17 cellular contexts compared by ENCODE assay signal in the genomic region with DNA sequence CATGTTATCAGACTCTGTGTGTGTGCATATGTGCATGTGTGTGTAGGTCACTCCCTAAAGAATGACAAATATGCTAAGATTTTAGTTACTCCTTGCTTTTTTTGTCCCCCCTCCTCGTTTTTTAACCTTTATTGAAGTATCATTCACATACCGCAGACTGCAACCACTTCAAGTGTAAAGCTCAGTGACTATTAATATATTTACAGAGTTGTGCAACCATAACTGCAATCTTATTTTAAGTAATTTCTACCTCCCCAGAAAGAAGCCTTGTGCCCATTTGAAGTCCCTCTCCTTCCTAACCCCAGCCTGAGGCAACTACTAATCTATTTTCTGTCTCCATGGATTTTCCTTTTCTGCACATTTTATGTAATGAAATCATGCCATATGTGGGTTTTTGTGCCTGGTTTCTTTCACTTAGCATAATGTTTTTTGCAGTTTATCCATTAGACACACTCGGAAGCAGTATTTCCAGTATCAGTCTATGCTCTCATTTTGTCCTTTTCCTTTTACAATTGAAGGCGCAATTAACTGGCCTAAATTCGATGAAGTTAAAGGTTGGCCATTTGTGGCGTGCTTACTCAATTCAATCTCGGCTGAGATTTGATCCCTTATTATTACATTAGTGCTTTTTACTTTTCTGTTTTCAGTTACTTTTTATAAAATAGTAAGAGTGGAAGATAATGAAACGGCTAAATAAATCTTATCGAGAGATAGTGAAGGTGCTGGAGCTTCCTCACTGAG.
DNase-seq lines count a peak whose midpoint lies in the region; ATAC-seq and TF ChIP-seq lines count a peak whose summit lies in the region.
"Had no signal": no experiment of that assay in that cellular context is flagged by ENCODE, and none has a peak within 500 bp of the region (broad histone marks: within the 10 kb centered on the region; RNA-seq: fewer than 3 reads in every experiment).

No MANE protein-coding gene starts in this region.

- H3K27ac ChIP-seq in upper lobe of right lung: no peak overlapping the region
- H3K27ac ChIP-seq in ovary: no peak overlapping the region

- H3K9me3 ChIP-seq in upper lobe of right lung (no peaks in the 10 kb centered on the region), ovary (no peaks in the 10 kb centered on the region)
- H3K9me3 ChIP-seq: HAP-1 had no signal

- H3K27me3 ChIP-seq in upper lobe of right lung: no peaks in the 10 kb centered on the region
- H3K27me3 ChIP-seq in ovary: no peaks in the 10 kb centered on the region

- H3K4me3 ChIP-seq in upper lobe of right lung (no peak overlapping the region), ovary (no peak overlapping the region)
- H3K4me3 ChIP-seq: GM12878, HAP-1 had no signal

- ATAC-seq in SK-N-SH treated with all-trans-retinoic acid at 6 μM for 48 hours: no peak; the same call in 2 of the 3 replicates
- no peak for ATAC-seq in upper lobe of right lung
- ATAC-seq: GM12878 had no signal

- no peaks in the 10 kb centered on the region for H3K36me3 ChIP-seq in upper lobe of right lung
- H3K36me3 ChIP-seq in ovary: no peaks in the 10 kb centered on the region
- H3K36me3 ChIP-seq: HAP-1 had no signal

- H3K4me1 ChIP-seq in upper lobe of right lung: peaks cover 7% of the 10 kb centered on the region
- no peaks in the 10 kb centered on the region for H3K4me1 ChIP-seq in ovary (ENCODE audit: insufficient read depth)
- H3K4me1 ChIP-seq: HAP-1 had no signal

- no peak for TF ChIP-seq EP300 in ovary (IDR thresholded peaks at IDR 0.05)

- TF ChIP-seq CTCF in upper lobe of right lung (IDR thresholded peaks at IDR 0.05) (no peak), ovary (IDR thresholded peaks at IDR 0.05) (no peak)

- intact Hi-C loops in upper lobe of right lung (cut with DNase I): no loop called here
- intact Hi-C loops in ovary (cut with DNase I): no loop called here

- TF ChIP-seq POLR2A in ovary (IDR thresholded peaks at IDR 0.05): no peak

- DNase-seq in DMS79 treated with DMSO at 0.1 percent for 48 hours (lab: John Stamatoyannopoulos, UW) (peak; percentile 51), left kidney (ENCODE audit: low read depth, low spot score) (peak; percentile 26), superior temporal gyrus (ENCODE audit: extremely low spot score) (peak; percentile 42), upper lobe of right lung (no peak), ovary (no peak)
- DNase-seq in activated T-cell treated with anti-CD3 and anti-CD28 coated beads, Interleukin-2, amount 50 U/mL, for 1 hour: no peak
- DNase-seq: C1 segment of cervical spinal cord; Calu3; CD4-positive, alpha-beta memory T cell; COR-L47; DMS53; EL; GDM1; GOT3 had no signal

- 70 to 74% (median 70%) methylated on average over 9 of the region's 9 CpGs for WGBS in ovary, 3 donors

TF ChIP-seq in SK-N-SH treated with all-trans-retinoic acid at 6 μM for 48 hours, 23 proteins besides CTCF, POLR2A, EP300 and RAD21:
- TF ChIP-seq, protein P1, sequence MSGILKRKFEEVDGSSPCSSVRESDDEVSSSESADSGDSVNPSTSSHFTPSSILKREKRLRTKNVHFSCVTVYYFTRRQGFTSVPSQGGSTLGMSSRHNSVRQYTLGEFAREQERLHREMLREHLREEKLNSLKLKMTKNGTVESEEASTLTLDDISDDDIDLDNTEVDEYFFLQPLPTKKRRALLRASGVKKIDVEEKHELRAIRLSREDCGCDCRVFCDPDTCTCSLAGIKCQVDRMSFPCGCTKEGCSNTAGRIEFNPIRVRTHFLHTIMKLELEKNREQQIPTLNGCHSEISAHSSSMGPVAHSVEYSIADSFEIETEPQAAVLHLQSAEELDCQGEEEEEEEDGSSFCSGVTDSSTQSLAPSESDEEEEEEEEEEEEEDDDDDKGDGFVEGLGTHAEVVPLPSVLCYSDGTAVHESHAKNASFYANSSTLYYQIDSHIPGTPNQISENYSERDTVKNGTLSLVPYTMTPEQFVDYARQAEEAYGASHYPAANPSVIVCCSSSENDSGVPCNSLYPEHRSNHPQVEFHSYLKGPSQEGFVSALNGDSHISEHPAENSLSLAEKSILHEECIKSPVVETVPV (CRISPR knock-in tag; IDR thresholded peaks at IDR 0.05): 0 out of 2 replicates have a peak, but pooled peaks have one; percentile 17
- TF ChIP-seq ZNF70 (CRISPR knock-in tag; IDR thresholded peaks at IDR 0.05): peak; percentile 25; the same call in 1 of the 2 replicates
- no peak for TF ChIP-seq CSDC2 (CRISPR knock-in tag; IDR thresholded peaks at IDR 0.05)
- 0 out of 2 replicates have a peak, but pooled peaks have one; percentile 9 for TF ChIP-seq ZNF8 (CRISPR knock-in tag; IDR thresholded peaks at IDR 0.05)
- TF ChIP-seq TCF4 (CRISPR knock-in tag; IDR thresholded peaks at IDR 0.05; ENCODE audit: borderline replicate concordance): peak; percentile 92

Comparison
In these comparisons a context has a peak if more than half of its experiments do, and no peak if none do; other contexts are left out.
1. DNase-seq: peak in DMS79 treated with DMSO at 0.1 percent for 48 hours (single experiment), left kidney (single experiment) and superior temporal gyrus (single experiment); none in upper lobe of right lung (single experiment), activated T-cell treated with anti-CD3 and anti-CD28 coated beads, Interleukin-2, amount 50 U/mL, for 1 hour (single experiment) and ovary (0 of 5).